Comparison of ENCODE assay signal across 10 cellular contexts in genomic region chr5:157745041-157745456, GRCh38. TPM values are rescaled to one million over a fixed set of nuclear protein-coding genes. Genes with fewer than 3 reads are reported as not detected.
DNase-seq lines count a peak whose midpoint lies in the region; ATAC-seq, FAIRE-seq and TF ChIP-seq lines count a peak whose summit lies in the region.
"Had no signal": no experiment of that assay in that cellular context is flagged by ENCODE, and none has a peak within 500 bp of the region (broad histone marks: within the 10 kb centered on the region; RNA-seq: fewer than 3 reads in every experiment).

No MANE protein-coding gene starts in this region.

- no peak overlapping the region for H3K9ac ChIP-seq in iPS-18a (ENCODE audit: low read length)

- H3K4me3 Mint-ChIP-seq in activated CD8-positive, alpha-beta memory T cell treated with anti-CD3 and anti-CD28 coated beads, Interleukin-2, amount 10 ng/mL, durations not matched to agents 7 days and 5 days = peak overlapping the region; percentile 8
- peak overlapping the region; percentile 93; the same call in 1 of the 2 replicates for H3K4me3 Mint-ChIP-seq in WTC11

- H3K36me3 Mint-ChIP-seq in activated CD8-positive, alpha-beta memory T cell treated with anti-CD3 and anti-CD28 coated beads, Interleukin-2, amount 10 ng/mL, durations not matched to agents 7 days and 5 days = peaks cover 5% of the 10 kb centered on the region
- peaks cover 2% of the 10 kb centered on the region; the same call in 1 of the 2 replicates for H3K36me3 Mint-ChIP-seq in WTC11

- no peak for TF ChIP-seq CTCF in WTC11 (IDR thresholded peaks at IDR 0.05)

- no peak for FAIRE-seq in small intestine (lab: Jason Lieb, UNC)

- H3K4me3 ChIP-seq in iPS-18a (ENCODE audit: low read length) (peak overlapping the region; percentile 70), small intestine (ENCODE audit: low read depth in 1 of 2, low read length in 2 of 2) (no peak overlapping the region)

- H3K4me1 ChIP-seq in iPS-18a (ENCODE audit: control insufficient read depth, low read depth, low read length) (peaks cover 5% of the 10 kb centered on the region), small intestine (ENCODE audit: control insufficient read depth in 2 of 2, insufficient read depth in 1 of 2, low read depth in 1 of 2, low read length in 1 of 2) (no peaks in the 10 kb centered on the region)

- H3K9me3 ChIP-seq in iPS-18a (ENCODE audit: control insufficient read depth, low read depth, low read length) (no peaks in the 10 kb centered on the region), small intestine (ENCODE audit: control insufficient read depth, low read depth) (no peaks in the 10 kb centered on the region)
- H3K9me3 ChIP-seq: thyroid gland had no signal

- H3K4me1 Mint-ChIP-seq in activated CD8-positive, alpha-beta memory T cell treated with anti-CD3 and anti-CD28 coated beads, Interleukin-2, amount 10 ng/mL, durations not matched to agents 7 days and 5 days = peaks cover 41% of the 10 kb centered on the region
- H3K4me1 Mint-ChIP-seq in WTC11 = peaks cover 12% of the 10 kb centered on the region

- WGBS in small intestine, 3 donors = 81 to 89% (median 89%) methylated on average over 4 of the region's 4 CpGs

- POLR2A ChIA-PET in WTC11 (lab: Charles Lee) = no interaction called here

- H3K27me3 ChIP-seq in iPS-18a (ENCODE audit: control insufficient read depth, insufficient read depth, low read length) (peaks cover 14% of the 10 kb centered on the region), small intestine (ENCODE audit: control insufficient read depth in 2 of 2, insufficient read depth in 2 of 2, low read length in 2 of 2) (no peaks in the 10 kb centered on the region)
- H3K27me3 ChIP-seq: thyroid gland had no signal

- no peak for DNase-seq in activated CD8-positive, alpha-beta memory T cell treated with anti-CD3 and anti-CD28 coated beads, Interleukin-2, amount 10 ng/mL, durations not matched to agents 7 days and 5 days
- no peak for DNase-seq in activated CD8-positive, alpha-beta memory T cell treated with anti-CD3 and anti-CD28 coated beads, Interleukin-2, amount 50 U/mL, for 4 hours
- DNase-seq in WTC11 (ENCODE audit: low spot score) (no peak), superior temporal gyrus (ENCODE audit: extremely low spot score) (peak; percentile 25), hypothalamus (lab: John Stamatoyannopoulos, UW) (no peak), small intestine (no peak)
- DNase-seq: thyroid gland had no signal

- ATAC-seq in activated CD8-positive, alpha-beta memory T cell treated with anti-CD3 and anti-CD28 coated beads, Interleukin-2, amount 10 ng/mL, durations not matched to agents 7 days and 5 days = no peak
- ATAC-seq in WTC11 = no peak
- no peak for ATAC-seq in GM19452 (IDR thresholded peaks at IDR 0.05; ENCODE audit: unreplicated experiment)

- H3K9me3 Mint-ChIP-seq in activated CD8-positive, alpha-beta memory T cell treated with anti-CD3 and anti-CD28 coated beads, Interleukin-2, amount 10 ng/mL, durations not matched to agents 7 days and 5 days (ENCODE audit: low read depth) = no peaks in the 10 kb centered on the region
- H3K9me3 Mint-ChIP-seq in WTC11 = no peaks in the 10 kb centered on the region
- H3K9me3 Mint-ChIP-seq: dendritic cell treated with granulocyte-macrophage colony-stimulating factor and Interleukin-4, amounts not matched to agents 40 ng/mL and 50 ng/mL, for 4 days had no signal

- H3K27ac ChIP-seq in iPS-18a (ENCODE audit: low read length) = no peak overlapping the region
- H3K27ac ChIP-seq in small intestine (ENCODE audit: low read depth in 1 of 2, low read length in 1 of 2) = no peak overlapping the region
- H3K27ac ChIP-seq: thyroid gland had no signal

- H3K36me3 ChIP-seq in iPS-18a (ENCODE audit: control insufficient read depth, low read depth, low read length) (peaks cover under 1% of the 10 kb centered on the region), small intestine (ENCODE audit: control insufficient read depth in 2 of 2, insufficient read depth in 2 of 2, low read length in 2 of 2) (no peaks in the 10 kb centered on the region)
- H3K36me3 ChIP-seq: thyroid gland had no signal

- H3K27me3 Mint-ChIP-seq in activated CD8-positive, alpha-beta memory T cell treated with anti-CD3 and anti-CD28 coated beads, Interleukin-2, amount 10 ng/mL, durations not matched to agents 7 days and 5 days = no peaks in the 10 kb centered on the region
- peaks cover 20% of the 10 kb centered on the region for H3K27me3 Mint-ChIP-seq in WTC11 (ENCODE audit: low read depth)

- CTCF ChIA-PET in activated CD8-positive, alpha-beta memory T cell treated with anti-CD3 and anti-CD28 coated beads, Interleukin-2, amount 10 ng/mL, durations not matched to agents 7 days and 5 days (lab: Charles Lee) = interaction anchor here (2.4 to 5.9 kb wide), 5 partner anchors 9 to 280 kb away, joined by 8 to 56 read pairs (median 31); partner anchors contain the start of genes C5orf52 and THG1L
- CTCF ChIA-PET in WTC11 (lab: Charles Lee) = interaction anchor here (0.7 to 0.9 kb wide), 2 partner anchors 14 to 417 kb away, joined by 3 read pairs; no protein-coding TSS in a partner anchor

- H3K27ac Mint-ChIP-seq in activated CD8-positive, alpha-beta memory T cell treated with anti-CD3 and anti-CD28 coated beads, Interleukin-2, amount 10 ng/mL, durations not matched to agents 7 days and 5 days = no peak overlapping the region
- no peak overlapping the region for H3K27ac Mint-ChIP-seq in WTC11

TF ChIP-seq in WTC11, 78 proteins besides CTCF, POLR2A, EP300 and RAD21:
- TF ChIP-seq CREB1 (CRISPR knock-in tag; IDR thresholded peaks at IDR 0.05) = no peak
- no peak for TF ChIP-seq JAZF1 (CRISPR knock-in tag; IDR thresholded peaks at IDR 0.05)
- no peak for TF ChIP-seq GTF2I (CRISPR knock-in tag; conservative IDR thresholded peaks at IDR 0.05)
- no peak for TF ChIP-seq RELA (CRISPR knock-in tag; IDR thresholded peaks at IDR 0.05; ENCODE audit: borderline replicate concordance)
- TF ChIP-seq HMGXB4 (CRISPR knock-in tag; IDR thresholded peaks at IDR 0.05) = no peak
- TF ChIP-seq, protein P1, sequence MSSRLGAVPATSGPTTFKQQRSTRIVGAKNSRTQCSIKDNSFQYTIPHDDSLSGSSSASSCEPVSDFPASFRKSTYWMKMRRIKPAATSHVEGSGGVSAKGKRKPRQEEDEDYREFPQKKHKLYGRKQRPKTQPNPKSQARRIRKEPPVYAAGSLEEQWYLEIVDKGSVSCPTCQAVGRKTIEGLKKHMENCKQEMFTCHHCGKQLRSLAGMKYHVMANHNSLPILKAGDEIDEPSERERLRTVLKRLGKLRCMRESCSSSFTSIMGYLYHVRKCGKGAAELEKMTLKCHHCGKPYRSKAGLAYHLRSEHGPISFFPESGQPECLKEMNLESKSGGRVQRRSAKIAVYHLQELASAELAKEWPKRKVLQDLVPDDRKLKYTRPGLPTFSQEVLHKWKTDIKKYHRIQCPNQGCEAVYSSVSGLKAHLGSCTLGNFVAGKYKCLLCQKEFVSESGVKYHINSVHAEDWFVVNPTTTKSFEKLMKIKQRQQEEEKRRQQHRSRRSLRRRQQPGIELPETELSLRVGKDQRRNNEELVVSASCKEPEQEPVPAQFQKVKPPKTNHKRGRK (CRISPR knock-in tag; IDR thresholded peaks at IDR 0.05; ENCODE audit: borderline replicate concordance) = no peak
- TF ChIP-seq, protein P2, sequence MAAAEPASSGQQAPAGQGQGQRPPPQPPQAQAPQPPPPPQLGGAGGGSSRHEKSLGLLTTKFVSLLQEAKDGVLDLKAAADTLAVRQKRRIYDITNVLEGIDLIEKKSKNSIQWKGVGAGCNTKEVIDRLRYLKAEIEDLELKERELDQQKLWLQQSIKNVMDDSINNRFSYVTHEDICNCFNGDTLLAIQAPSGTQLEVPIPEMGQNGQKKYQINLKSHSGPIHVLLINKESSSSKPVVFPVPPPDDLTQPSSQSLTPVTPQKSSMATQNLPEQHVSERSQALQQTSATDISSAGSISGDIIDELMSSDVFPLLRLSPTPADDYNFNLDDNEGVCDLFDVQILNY (CRISPR knock-in tag; IDR thresholded peaks at IDR 0.05) = no peak
- TF ChIP-seq, protein P3, sequence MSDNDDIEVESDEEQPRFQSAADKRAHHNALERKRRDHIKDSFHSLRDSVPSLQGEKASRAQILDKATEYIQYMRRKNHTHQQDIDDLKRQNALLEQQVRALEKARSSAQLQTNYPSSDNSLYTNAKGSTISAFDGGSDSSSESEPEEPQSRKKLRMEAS (CRISPR knock-in tag; IDR thresholded peaks at IDR 0.05) = no peak
- no peak for TF ChIP-seq GABPB1 (CRISPR knock-in tag; IDR thresholded peaks at IDR 0.05)

RNA-seq across cellular contexts. Expression of gene LSM11, which starts 1.5 kb away (rescaled TPM):
- total RNA-seq in activated CD8-positive, alpha-beta memory T cell treated with anti-CD3 and anti-CD28 coated beads, Interleukin-2, amount 10 ng/mL, durations not matched to agents 7 days and 5 days = 1 to 10 TPM; 5.5 to 7.2 TPM
- 5.2 to 5.8 TPM (median 5.4 TPM) in 3 replicates for total RNA-seq in WTC11 (2021)
- 1 to 10 TPM; 1.4 to 2.1 (median 2.0) TPM for polyA plus RNA-seq in small intestine

RNA-seq across cellular contexts. Expression of gene THG1L, which starts 13.8 kb away (rescaled TPM):
- total RNA-seq in activated CD8-positive, alpha-beta memory T cell treated with anti-CD3 and anti-CD28 coated beads, Interleukin-2, amount 10 ng/mL, durations not matched to agents 7 days and 5 days = 10 to 100 TPM; 12.9 to 16.3 TPM
- 11.6 to 14.6 TPM (median 12.3 TPM) in 3 replicates for total RNA-seq in WTC11 (2021)
- 10 to 100 TPM in 2 of 3 donors, 1 to 10 TPM in 1; 6.0 to 15.1 (median 14.3) TPM for polyA plus RNA-seq in small intestine
